Comparison of ENCODE assay signal across 9 cellular contexts in genomic region chr10:42637142-42637541, GRCh38. TPM values are rescaled to one million over a fixed set of nuclear protein-coding genes. Genes with fewer than 3 reads are reported as not detected.
A peak's percentile ranks its signal among the peaks of the same experiment; 100 is the strongest.
DNase-seq lines count a peak whose midpoint lies in the region; ATAC-seq and TF ChIP-seq lines count a peak whose summit lies in the region.
"Had no signal": no experiment of that assay in that cellular context is flagged by ENCODE, and none has a peak within 500 bp of the region (broad histone marks: within the 10 kb centered on the region; RNA-seq: fewer than 3 reads in every experiment).

No MANE protein-coding gene starts in this region.

- TF ChIP-seq CTCF in adrenal gland (IDR thresholded peaks at IDR 0.05) (no peak), right lobe of liver (IDR thresholded peaks at IDR 0.05) (no peak), tibial nerve (IDR thresholded peaks at IDR 0.05) (no peak), BE2C (IDR thresholded peaks at IDR 0.05; ENCODE audit: low read depth, low read length) (no peak)

- H3K9me3 ChIP-seq in adrenal gland (replicated peaks in 1 of 3) (no peaks in the 10 kb centered on the region), right lobe of liver (no peaks in the 10 kb centered on the region), tibial nerve (no peaks in the 10 kb centered on the region), BE2C (no peaks in the 10 kb centered on the region)

- ATAC-seq in right lobe of liver = no peak
- no peak for ATAC-seq in HG03469 (IDR thresholded peaks at IDR 0.05; ENCODE audit: unreplicated experiment)

- H3K27me3 Mint-ChIP-seq in activated T-cell treated with anti-CD3 and anti-CD28 coated beads, Interleukin-2, amount 50 U/mL, for 24 hours = no peaks in the 10 kb centered on the region

- WGBS in adrenal gland, 4 donors = 73 to 85% (median 76%) methylated on average over 3 of the region's 3 CpGs
- 47% methylated on average over 3 of the region's 3 CpGs for WGBS in right lobe of liver (ENCODE audit: insufficient coverage, low coverage, low lambda C conversion rate, missing lambda C conversion rate)
- WGBS in tibial nerve, 2 donors = 67 to 69% methylated on average over 3 of the region's 3 CpGs

- H3K4me1 Mint-ChIP-seq in activated T-cell treated with anti-CD3 and anti-CD28 coated beads, Interleukin-2, amount 50 U/mL, for 24 hours (ENCODE audit: low read depth) = peaks cover 42% of the 10 kb centered on the region

- no peak for TF ChIP-seq EP300 in tibial nerve (IDR thresholded peaks at IDR 0.05)

- DNase-seq in activated T-cell treated with anti-CD3 and anti-CD28 coated beads, Interleukin-2, amount 50 U/mL, for 24 hours = no peak
- DNase-seq in activated T-cell treated with anti-CD3 and anti-CD28 coated beads for 4 hours (no peak), adrenal gland (no peak), right lobe of liver (no peak), tibial nerve (ENCODE audit: low spot score in 2 of 2) (no peak), dermis blood vessel endothelial cell (no peak), BE2C (no peak)
- DNase-seq: amniotic stem cell had no signal

- peak overlapping the region; percentile 98 for H3K27ac Mint-ChIP-seq in activated T-cell treated with anti-CD3 and anti-CD28 coated beads, Interleukin-2, amount 50 U/mL, for 24 hours

- no peaks in the 10 kb centered on the region for H3K9me3 Mint-ChIP-seq in activated T-cell treated with anti-CD3 and anti-CD28 coated beads, Interleukin-2, amount 50 U/mL, for 24 hours

- H3K27ac ChIP-seq in adrenal gland = peak overlapping the region in 3 of 5 donors; percentile 90 to 97 (median 92)
- peak overlapping the region in 2 of 3 donors; percentile 97 to 98 for H3K27ac ChIP-seq in right lobe of liver
- peak overlapping the region in 3 of 4 donors; percentile 84 to 95 (median 90) for H3K27ac ChIP-seq in tibial nerve

- H3K4me1 ChIP-seq in adrenal gland (replicated peaks in 1 of 2) (peaks cover 5 to 10% of the 10 kb centered on the region in 2 donors), right lobe of liver (peaks cover 0 to 14% (median 3%) of the 10 kb centered on the region in 4 donors), tibial nerve (peaks cover 0 to 14% (median 0%) of the 10 kb centered on the region in 4 donors), BE2C (no peaks in the 10 kb centered on the region)

- peak overlapping the region; percentile 92 for H3K4me3 Mint-ChIP-seq in activated T-cell treated with anti-CD3 and anti-CD28 coated beads, Interleukin-2, amount 50 U/mL, for 24 hours

- H3K36me3 ChIP-seq in adrenal gland (replicated peaks in 1 of 2) (peaks cover 0 to 3% of the 10 kb centered on the region in 2 donors), right lobe of liver (peaks cover 0 to 4% (median 0%) of the 10 kb centered on the region in 4 donors), tibial nerve (peaks cover 0 to under 1% (median 0%) of the 10 kb centered on the region in 3 donors), BE2C (no peaks in the 10 kb centered on the region)

- TF ChIP-seq POLR2A in adrenal gland (IDR thresholded peaks at IDR 0.05) = no peak
- TF ChIP-seq POLR2A in right lobe of liver (IDR thresholded peaks at IDR 0.05) = no peak
- TF ChIP-seq POLR2A in tibial nerve (IDR thresholded peaks at IDR 0.05) = no peak

- H3K4me3 ChIP-seq in adrenal gland (peak overlapping the region in 1 of 4 donors; percentile 89), right lobe of liver (peak overlapping the region; percentile 66 to 82 (median 75)), tibial nerve (peak overlapping the region in 2 of 4 donors; percentile 92 to 93), BE2C (ENCODE audit: low read depth, low read length) (no peak overlapping the region)

- peaks cover 52% of the 10 kb centered on the region for H3K36me3 Mint-ChIP-seq in activated T-cell treated with anti-CD3 and anti-CD28 coated beads, Interleukin-2, amount 50 U/mL, for 24 hours (ENCODE audit: low read depth)

- H3K27me3 ChIP-seq in adrenal gland (no peaks in the 10 kb centered on the region), right lobe of liver (no peaks in the 10 kb centered on the region), tibial nerve (no peaks in the 10 kb centered on the region), BE2C (no peaks in the 10 kb centered on the region)

- intact Hi-C loops in adrenal gland (cut with DNase I) (no loop called here), right lobe of liver (cut with DNase I) (no loop called here)

RNA-seq across cellular contexts. Expression of gene ZNF33B, which starts 1.2 kb away (rescaled TPM):
- 10 to 100 TPM; 11.4 to 43.0 (median 21.9) TPM for total RNA-seq in adrenal gland
- polyA plus RNA-seq in adrenal gland = 10 to 100 TPM in 1 of 3 donors, 1 to 10 TPM in 2; 5.1 to 20.2 (median 6.7) TPM
- 10 to 100 TPM in 3 of 6 experiments, 1 to 10 TPM in 3; 6.1 to 22.1 (median 13.2) TPM for total RNA-seq in right lobe of liver
- 10 to 100 TPM in 2 of 4 donors, 1 to 10 TPM in 2; 6.6 to 21.3 (median 12.3) TPM for total RNA-seq in tibial nerve
- 15.7 and 32.8 TPM in 2 replicates for total RNA-seq in dermis blood vessel endothelial cell
- 5.8 TPM for polyA plus RNA-seq in BE2C (2012; ENCODE audit: insufficient read depth, insufficient read length, low read depth)
